Comparison of ENCODE assay signal across 37 cellular contexts in genomic region chr11:22273781-22274180, GRCh38.
"Had no signal": no experiment of that assay in that cellular context is flagged by ENCODE, and none has a peak within 500 bp of the region (broad histone marks: within the 10 kb centered on the region; RNA-seq: fewer than 3 reads in every experiment).

No MANE protein-coding gene starts in this region.

- DNase-seq: activated effector memory CD4-positive, alpha-beta T cell treated with anti-CD3 and anti-CD28 coated beads, Interleukin-2, amount 50 U/mL, for 16 hours; activated effector memory CD4-positive, alpha-beta T cell treated with Interleukin-2 at 50 U/mL for 16 hours; activated gamma-delta T cell; activated gamma-delta T cell treated with Interleukin-2 at 50 U/mL for 16 hours; activated naive CD4-positive, alpha-beta T cell; activated naive CD4-positive, alpha-beta T cell treated with anti-CD3 and anti-CD28 coated beads for 36 hours; activated naive CD4-positive, alpha-beta T cell treated with anti-CD3 and anti-CD28 coated beads, Interleukin-2, amount 10 ng/mL, durations not matched to agents 7 days and 5 days; activated naive CD4-positive, alpha-beta T cell treated with anti-CD3 and anti-CD28 coated beads, Interleukin-2, amount 50 U/mL, for 16 hours; activated naive CD4-positive, alpha-beta T cell treated with Interleukin-2 at 50 U/mL for 16 hours; activated naive CD8-positive, alpha-beta T cell treated with anti-CD3 and anti-CD28 coated beads for 36 hours; activated naive CD8-positive, alpha-beta T cell treated with anti-CD3 and anti-CD28 coated beads, Interleukin-2, amount 10 ng/mL, durations not matched to agents 7 days and 5 days; activated naive CD8-positive, alpha-beta T cell treated with anti-CD3 and anti-CD28 coated beads, Interleukin-2, amount 50 U/mL, for 24 hours; activated T-cell treated with anti-CD3 and anti-CD28 coated beads, Interleukin-2, amount 50 U/mL, for 24 hours; activated T-cell treated with anti-CD3 and anti-CD28 coated beads, Interleukin-2, amount 50 U/mL, for 4 hours; activated T-cell treated with anti-CD3 and anti-CD28 coated beads, Interleukin-2, amount 50 U/mL, for 48 hours; activated T-cell treated with anti-CD3 and anti-CD28 coated beads, Interleukin-2, amount 50 U/mL, for 72 hours; adrenal gland; amniotic stem cell; amygdala; anterior cingulate cortex; aorta; body of pancreas; brain microvascular endothelial cell; caudate nucleus; central memory CD4-positive, alpha-beta T cell; cerebellar nuclear complex had no signal

- H3K36me3 Mint-ChIP-seq: activated naive CD4-positive, alpha-beta T cell treated with anti-CD3 and anti-CD28 coated beads, Interleukin-2, amount 10 ng/mL, durations not matched to agents 7 days and 5 days; activated naive CD4-positive, alpha-beta T cell treated with anti-CD3 and anti-CD28 coated beads, Interleukin-2, amount 50 U/mL, for 24 hours; activated naive CD4-positive, alpha-beta T cell treated with anti-CD3 and anti-CD28 coated beads, Interleukin-2, amount 50 U/mL, for 72 hours; activated naive CD8-positive, alpha-beta T cell; activated naive CD8-positive, alpha-beta T cell treated with anti-CD3 and anti-CD28 coated beads for 36 hours; activated naive CD8-positive, alpha-beta T cell treated with anti-CD3 and anti-CD28 coated beads, Interleukin-2, amount 10 ng/mL, durations not matched to agents 7 days and 5 days; brain had no signal

- H3K9me3 Mint-ChIP-seq: activated naive CD4-positive, alpha-beta T cell treated with anti-CD3 and anti-CD28 coated beads for 36 hours; activated naive CD4-positive, alpha-beta T cell treated with anti-CD3 and anti-CD28 coated beads, Interleukin-2, amount 10 ng/mL, durations not matched to agents 7 days and 5 days; activated naive CD4-positive, alpha-beta T cell treated with anti-CD3 and anti-CD28 coated beads, Interleukin-2, amount 50 U/mL, for 24 hours; activated naive CD4-positive, alpha-beta T cell treated with anti-CD3 and anti-CD28 coated beads, Interleukin-2, amount 50 U/mL, for 72 hours; activated naive CD8-positive, alpha-beta T cell treated with anti-CD3 and anti-CD28 coated beads for 36 hours; activated naive CD8-positive, alpha-beta T cell treated with anti-CD3 and anti-CD28 coated beads, Interleukin-2, amount 10 ng/mL, durations not matched to agents 7 days and 5 days; activated naive CD8-positive, alpha-beta T cell treated with anti-CD3 and anti-CD28 coated beads, Interleukin-2, amount 50 U/mL, for 24 hours; activated T-cell treated with anti-CD3 and anti-CD28 coated beads, Interleukin-2, amount 50 U/mL, for 24 hours; activated T-cell treated with anti-CD3 and anti-CD28 coated beads, Interleukin-2, amount 50 U/mL, for 4 hours; activated T-cell treated with anti-CD3 and anti-CD28 coated beads, Interleukin-2, amount 50 U/mL, for 72 hours; activated T-helper 1 cell treated with anti-CD3 and anti-CD28 coated beads, Interleukin-12 subunit alpha, Interleukin-12 subunit beta, Interleukin-2, Interleukin-4 antibody, amounts not matched to agents 30 ng/mL and 10 ng/mL and 1 ng/mL, durations not matched to agents 14 hours and 24 hours and 36 hours; activated T-helper 17 cell treated with anti-CD3 and anti-CD28 coated beads, Interleukin-2, amount 50 U/mL, for 72 hours; activated T-helper 2 cell treated with anti-CD3 and anti-CD28 coated beads, Interferon-gamma antibody, Interleukin-2, Interleukin-4, amounts not matched to agents 10 μg/mL and 5 μg/mL and 100 μg/mL, durations not matched to agents 14 hours and 24 hours and 36 hours had no signal

- H3K27me3 Mint-ChIP-seq: activated naive CD4-positive, alpha-beta T cell treated with anti-CD3 and anti-CD28 coated beads, Interleukin-2, amount 10 ng/mL, durations not matched to agents 7 days and 5 days; activated naive CD8-positive, alpha-beta T cell treated with anti-CD3 and anti-CD28 coated beads for 36 hours; activated naive CD8-positive, alpha-beta T cell treated with anti-CD3 and anti-CD28 coated beads, Interleukin-2, amount 10 ng/mL, durations not matched to agents 7 days and 5 days; activated naive CD8-positive, alpha-beta T cell treated with anti-CD3 and anti-CD28 coated beads, Interleukin-2, amount 50 U/mL, for 24 hours; activated T-cell treated with anti-CD3 and anti-CD28 coated beads, Interleukin-2, amount 50 U/mL, for 24 hours; activated T-helper 17 cell treated with anti-CD3 and anti-CD28 coated beads, Interleukin-2, amount 50 U/mL, for 72 hours; brain; central memory CD8-positive, alpha-beta T cell had no signal

- H3K4me3 Mint-ChIP-seq: activated naive CD4-positive, alpha-beta T cell treated with anti-CD3 and anti-CD28 coated beads for 36 hours; activated naive CD4-positive, alpha-beta T cell treated with anti-CD3 and anti-CD28 coated beads, Interleukin-2, amount 10 ng/mL, durations not matched to agents 7 days and 5 days; activated naive CD4-positive, alpha-beta T cell treated with anti-CD3 and anti-CD28 coated beads, Interleukin-2, amount 50 U/mL, for 24 hours; activated naive CD8-positive, alpha-beta T cell; activated naive CD8-positive, alpha-beta T cell treated with anti-CD3 and anti-CD28 coated beads for 36 hours; activated naive CD8-positive, alpha-beta T cell treated with anti-CD3 and anti-CD28 coated beads, Interleukin-2, amount 10 ng/mL, durations not matched to agents 7 days and 5 days; activated naive CD8-positive, alpha-beta T cell treated with anti-CD3 and anti-CD28 coated beads, Interleukin-2, amount 50 U/mL, for 24 hours; activated T-cell treated with anti-CD3 and anti-CD28 coated beads, Interleukin-2, amount 50 U/mL, for 24 hours; activated T-cell treated with anti-CD3 and anti-CD28 coated beads, Interleukin-2, amount 50 U/mL, for 4 hours; activated T-cell treated with anti-CD3 and anti-CD28 coated beads, Interleukin-2, amount 50 U/mL, for 72 hours; activated T-helper 1 cell treated with anti-CD3 and anti-CD28 coated beads, Interleukin-12 subunit alpha, Interleukin-12 subunit beta, Interleukin-2, Interleukin-4 antibody, amounts not matched to agents 30 ng/mL and 10 ng/mL and 1 ng/mL, durations not matched to agents 14 hours and 24 hours and 36 hours; activated T-helper 17 cell treated with anti-CD3 and anti-CD28 coated beads, Interleukin-2, amount 50 U/mL, for 72 hours; brain; central memory CD8-positive, alpha-beta T cell had no signal

- H3K4me1 ChIP-seq: adrenal gland, ascending aorta, breast epithelium had no signal

- H3K9me3 ChIP-seq: adrenal gland, ascending aorta, body of pancreas, breast epithelium had no signal

- H3K27ac ChIP-seq: adrenal gland, ascending aorta, body of pancreas, brain microvascular endothelial cell, breast epithelium, cardiac muscle cell had no signal

- H3K36me3 ChIP-seq: adrenal gland, ascending aorta, brain microvascular endothelial cell, breast epithelium had no signal

- H3K4me3 ChIP-seq: adrenal gland, ascending aorta, body of pancreas, breast epithelium, cardiac muscle cell had no signal

- H3K4me1 Mint-ChIP-seq: activated naive CD4-positive, alpha-beta T cell treated with anti-CD3 and anti-CD28 coated beads, Interleukin-2, amount 10 ng/mL, durations not matched to agents 7 days and 5 days; activated naive CD4-positive, alpha-beta T cell treated with anti-CD3 and anti-CD28 coated beads, Interleukin-2, amount 50 U/mL, for 24 hours; activated naive CD8-positive, alpha-beta T cell treated with anti-CD3 and anti-CD28 coated beads for 36 hours; activated naive CD8-positive, alpha-beta T cell treated with anti-CD3 and anti-CD28 coated beads, Interleukin-2, amount 10 ng/mL, durations not matched to agents 7 days and 5 days; activated naive CD8-positive, alpha-beta T cell treated with anti-CD3 and anti-CD28 coated beads, Interleukin-2, amount 50 U/mL, for 24 hours; activated T-helper 17 cell treated with anti-CD3 and anti-CD28 coated beads, Interleukin-2, amount 50 U/mL, for 72 hours; brain; central memory CD8-positive, alpha-beta T cell had no signal

- H3K27me3 ChIP-seq: adrenal gland, ascending aorta, body of pancreas, brain microvascular endothelial cell, breast epithelium, cardiac muscle cell had no signal

- H3K27ac Mint-ChIP-seq: activated naive CD4-positive, alpha-beta T cell treated with anti-CD3 and anti-CD28 coated beads for 36 hours; activated naive CD4-positive, alpha-beta T cell treated with anti-CD3 and anti-CD28 coated beads, Interleukin-2, amount 10 ng/mL, durations not matched to agents 7 days and 5 days; activated naive CD4-positive, alpha-beta T cell treated with anti-CD3 and anti-CD28 coated beads, Interleukin-2, amount 50 U/mL, for 24 hours; activated naive CD4-positive, alpha-beta T cell treated with anti-CD3 and anti-CD28 coated beads, Interleukin-2, amount 50 U/mL, for 72 hours; activated naive CD8-positive, alpha-beta T cell; activated naive CD8-positive, alpha-beta T cell treated with anti-CD3 and anti-CD28 coated beads for 36 hours; activated naive CD8-positive, alpha-beta T cell treated with anti-CD3 and anti-CD28 coated beads, Interleukin-2, amount 10 ng/mL, durations not matched to agents 7 days and 5 days; activated naive CD8-positive, alpha-beta T cell treated with anti-CD3 and anti-CD28 coated beads, Interleukin-2, amount 50 U/mL, for 24 hours; activated T-cell treated with anti-CD3 and anti-CD28 coated beads, Interleukin-2, amount 50 U/mL, for 24 hours; activated T-cell treated with anti-CD3 and anti-CD28 coated beads, Interleukin-2, amount 50 U/mL, for 72 hours; activated T-helper 1 cell treated with anti-CD3 and anti-CD28 coated beads, Interleukin-12 subunit alpha, Interleukin-12 subunit beta, Interleukin-2, Interleukin-4 antibody, amounts not matched to agents 30 ng/mL and 10 ng/mL and 1 ng/mL, durations not matched to agents 14 hours and 24 hours and 36 hours; activated T-helper 17 cell treated with anti-CD3 and anti-CD28 coated beads, Interleukin-2, amount 50 U/mL, for 72 hours; activated T-helper 2 cell treated with anti-CD3 and anti-CD28 coated beads, Interferon-gamma antibody, Interleukin-2, Interleukin-4, amounts not matched to agents 10 μg/mL and 5 μg/mL and 100 μg/mL, durations not matched to agents 14 hours and 24 hours and 36 hours; brain had no signal

- ATAC-seq: activated naive CD4-positive, alpha-beta T cell treated with anti-CD3 and anti-CD28 coated beads, Interleukin-2, amount 50 U/mL, for 72 hours; activated naive CD8-positive, alpha-beta T cell treated with anti-CD3 and anti-CD28 coated beads, Interleukin-2, amount 50 U/mL, for 24 hours; activated T-cell treated with anti-CD3 and anti-CD28 coated beads, Interleukin-2, amount 50 U/mL, for 4 hours; activated T-cell treated with anti-CD3 and anti-CD28 coated beads, Interleukin-2, amount 50 U/mL, for 72 hours; activated T-helper 17 cell treated with anti-CD3 and anti-CD28 coated beads, Interleukin-2, amount 50 U/mL, for 72 hours; body of pancreas had no signal
